In genomic region chr3:42957573-42957972, GRCh38 we compare ENCODE assay signal across 23 cellular contexts. TPM values are rescaled to one million over a fixed set of nuclear protein-coding genes. Genes with fewer than 3 reads are reported as not detected.
DNase-seq lines count a peak whose midpoint lies in the region; ATAC-seq, FAIRE-seq and TF ChIP-seq lines count a peak whose summit lies in the region.
"Had no signal": no experiment of that assay in that cellular context is flagged by ENCODE, and none has a peak within 500 bp of the region (broad histone marks: within the 10 kb centered on the region; RNA-seq: fewer than 3 reads in every experiment).

No MANE protein-coding gene starts in this region.

- H3K27ac ChIP-seq in H1 (ENCODE audit: low read depth, low read length) (no peak overlapping the region), neural cell (ENCODE audit: low read length) (no peak overlapping the region)
- H3K27ac ChIP-seq: esophagus muscularis mucosa, neutrophil, upper lobe of left lung had no signal

- no peak overlapping the region for H3K23ac ChIP-seq in H1 (ENCODE audit: insufficient read length)

- H3K9me2 ChIP-seq in neural cell (ENCODE audit: insufficient read depth, low read length): no peaks in the 10 kb centered on the region

- H3K18ac ChIP-seq in H1 (ENCODE audit: extremely low read depth, low read length): no peak overlapping the region

- DNase-seq in NB4 (ENCODE audit: low read depth) (no peak), H1 (ENCODE audit: low read depth in 1 of 2, low spot score in 2 of 2) (no peak), activated T-cell treated with anti-CD3 and anti-CD28 coated beads for 4 hours (no peak), MG63 (no peak), erythroblast (lab: John Stamatoyannopoulos, UW) (no peak)
- DNase-seq: activated CD4-positive, alpha-beta memory T cell treated with anti-CD3 and anti-CD28 coated beads, Interleukin-2, amount 10 ng/mL, durations not matched to agents 7 days and 5 days; activated CD4-positive, CD25-positive, alpha-beta regulatory T cell; activated naive CD4-positive, alpha-beta T cell; activated T-cell treated with anti-CD3 and anti-CD28 coated beads, Interleukin-2, amount 50 U/mL, for 24 hours; AML-193; amygdala; caudate nucleus; head of caudate nucleus; left ventricle myocardium superior; stimulated activated CD4-positive, alpha-beta T cell treated with anti-CD3 and anti-CD28 coated beads, Interleukin-12 subunit alpha, Interleukin-12 subunit beta, amount 100 ng/mL, for 4 hours; T-helper 2 cell; upper lobe of left lung had no signal

- no peak overlapping the region for H2AFZ ChIP-seq in H1 (ENCODE audit: low read length)
- no peak overlapping the region for H2AFZ ChIP-seq in neural cell (ENCODE audit: low read depth, low read length)

- TF ChIP-seq EP300 in H1 (IDR thresholded peaks at IDR 0.05; ENCODE audit: borderline replicate concordance in 1 of 2, low read depth in 2 of 2, low read length in 2 of 2) (no peak), neural cell (conservative IDR thresholded peaks at IDR 0.05; ENCODE audit: poor library complexity, severe bottlenecking) (no peak)

- H3K36me3 ChIP-seq in H1 (ENCODE audit: control insufficient read depth in 2 of 4, insufficient read depth in 4 of 4, low read length in 3 of 4) (no peaks in the 10 kb centered on the region), neural cell (ENCODE audit: insufficient read depth, low read length) (no peaks in the 10 kb centered on the region), MG63 (no peaks in the 10 kb centered on the region)
- H3K36me3 ChIP-seq: esophagus muscularis mucosa, neutrophil, upper lobe of left lung had no signal

- H2BK20ac ChIP-seq in H1 (ENCODE audit: low read length): no peak overlapping the region

- no peak overlapping the region for H2BK5ac ChIP-seq in H1 (ENCODE audit: low read depth, low read length)

- no peak overlapping the region for H3K4ac ChIP-seq in H1 (replicated peaks; ENCODE audit: insufficient read length, low read depth, low read length)

- no peak overlapping the region for H3K4me3 ChIP-seq in NB4 (ENCODE audit: low read depth, low read length)
- no peak overlapping the region for H3K4me3 ChIP-seq in H1 (ENCODE audit: extremely low read depth in 1 of 4, insufficient read depth in 2 of 4, low read depth in 3 of 4, low read length in 4 of 4)
- H3K4me3 ChIP-seq in neural cell (ENCODE audit: low read length): no peak overlapping the region
- no peak overlapping the region for H3K4me3 ChIP-seq in MG63
- H3K4me3 ChIP-seq: esophagus muscularis mucosa, upper lobe of left lung had no signal

- no peak overlapping the region for H2BK15ac ChIP-seq in H1 (ENCODE audit: low read length)

- H4K20me1 ChIP-seq in H1 (replicated peaks in 1 of 2; ENCODE audit: control insufficient read depth in 1 of 2, insufficient read depth in 2 of 2, low read length in 2 of 2): no peaks in the 10 kb centered on the region
- no peaks in the 10 kb centered on the region for H4K20me1 ChIP-seq in neural cell (ENCODE audit: insufficient read depth)

- ATAC-seq in HG03108 (IDR thresholded peaks at IDR 0.05; ENCODE audit: unreplicated experiment): no peak
- ATAC-seq: left ventricle myocardium superior had no signal

- no peak overlapping the region for H4K5ac ChIP-seq in H1 (ENCODE audit: insufficient read length, low read depth, low read length)

- H3K9me3 ChIP-seq in H1 (ENCODE audit: insufficient read depth in 2 of 2, low read depth in 1 of 2, low read length in 1 of 2): no peaks in the 10 kb centered on the region
- H3K9me3 ChIP-seq in neural cell (ENCODE audit: low read length): no peaks in the 10 kb centered on the region
- H3K9me3 ChIP-seq in MG63: no peaks in the 10 kb centered on the region
- H3K9me3 ChIP-seq: esophagus muscularis mucosa, neutrophil, upper lobe of left lung had no signal

- H3K79me1 ChIP-seq in H1 (ENCODE audit: low read depth, low read length): no peaks in the 10 kb centered on the region

- CTCF ChIA-PET in H1 (lab: Charles Lee; ENCODE audit: partially characterized antibody): interaction anchor here (1.0 to 1.5 kb wide), 2 partner anchors 50 to 114 kb away, joined by 3 read pairs; no protein-coding TSS in a partner anchor

- TF ChIP-seq RAD21 in H1 (IDR thresholded peaks at IDR 0.05 in 1 of 2, conservative IDR thresholded peaks at IDR 0.05 in 1 of 2; ENCODE audit: low read depth in 2 of 2, low read length in 2 of 2): peak; percentile 28 to 45
- TF ChIP-seq RAD21 in neural cell (conservative IDR thresholded peaks at IDR 0.05): no peak

- H3K27me3 ChIP-seq in H1 (replicated peaks in 1 of 4; ENCODE audit: control insufficient read depth in 3 of 4, extremely low read depth in 1 of 4, insufficient read depth in 3 of 4, low read length in 3 of 4): no peaks in the 10 kb centered on the region
- no peaks in the 10 kb centered on the region for H3K27me3 ChIP-seq in neural cell (ENCODE audit: insufficient read depth, low read depth, low read length)
- H3K27me3 ChIP-seq in MG63: no peaks in the 10 kb centered on the region
- H3K27me3 ChIP-seq: esophagus muscularis mucosa, neutrophil, upper lobe of left lung had no signal

- TF ChIP-seq CTCF in GM12872 (IDR thresholded peaks at IDR 0.05; ENCODE audit: insufficient read depth, low read depth, low read length): peak; percentile 26; the same call in 1 of the 3 replicates
- peak; percentile 10 for TF ChIP-seq CTCF in NB4 (IDR thresholded peaks at IDR 0.05; ENCODE audit: low read depth, low read length)
- TF ChIP-seq CTCF in H1 (IDR thresholded peaks at IDR 0.05; ENCODE audit: control extremely low read depth in 1 of 3, insufficient read depth in 1 of 3, low read depth in 1 of 3, low read length in 3 of 3): peak in 2 of 3 experiments; percentile 20 to 42; a peak in 2 of 4 replicates
- TF ChIP-seq CTCF in neural cell (IDR thresholded peaks at IDR 0.05; ENCODE audit: poor library complexity, severe bottlenecking): peak; percentile 37

- no peak overlapping the region for H3K14ac ChIP-seq in H1 (ENCODE audit: insufficient read length)

- no peaks in the 10 kb centered on the region for H3F3A ChIP-seq in neural cell (ENCODE audit: insufficient read depth, low read length, poor library complexity, severe bottlenecking)

- TF ChIP-seq POLR2A in NB4 (IDR thresholded peaks at IDR 0.05; ENCODE audit: extremely low read depth, insufficient read length): no peak
- no peak for TF ChIP-seq POLR2A in H1 (IDR thresholded peaks at IDR 0.05; ENCODE audit: control extremely low read depth in 1 of 2, low read depth in 2 of 2, low read length in 2 of 2)
- TF ChIP-seq POLR2A in erythroblast (IDR thresholded peaks at IDR 0.05; ENCODE audit: low read length): no peak

- no peak overlapping the region for H3K56ac ChIP-seq in H1 (replicated peaks; ENCODE audit: insufficient read length, low read depth, low read length)

- no peak overlapping the region for H3K9ac ChIP-seq in H1 (replicated peaks in 1 of 4; ENCODE audit: extremely low read depth in 1 of 4, low read depth in 3 of 4, low read length in 3 of 4)
- no peak overlapping the region for H3K9ac ChIP-seq in neural cell (ENCODE audit: low read length)

- no peak overlapping the region for H3K4me2 ChIP-seq in H1 (ENCODE audit: insufficient read depth in 1 of 2, low read depth in 2 of 2, low read length in 2 of 2)
- no peak overlapping the region for H3K4me2 ChIP-seq in neural cell (ENCODE audit: low read length)

- H3K4me1 ChIP-seq in H1 (replicated peaks in 1 of 4; ENCODE audit: control insufficient read depth in 3 of 4, insufficient read depth in 4 of 4, low read length in 3 of 4): no peaks in the 10 kb centered on the region
- H3K4me1 ChIP-seq: upper lobe of left lung had no signal

- H4K91ac ChIP-seq in H1 (replicated peaks; ENCODE audit: insufficient read length, low read length): no peak overlapping the region

- H4K8ac ChIP-seq in H1 (ENCODE audit: extremely low read depth, insufficient read depth, low read length): no peak overlapping the region

- H3K79me2 ChIP-seq in H1 (ENCODE audit: control insufficient read depth in 1 of 2, insufficient read depth in 2 of 2, low read length in 2 of 2) (no peaks in the 10 kb centered on the region), neural cell (replicated peaks; ENCODE audit: insufficient read depth, low read length) (no peaks in the 10 kb centered on the region)

- 75% methylated on average over 3 of the region's 3 CpGs; no CpG with 5 or more reads in 1 of the 2 experiments for WGBS in H1 (ENCODE audit: extremely low coverage in 1 of 2, insufficient coverage in 1 of 2, insufficient read length in 1 of 2, insufficient replicate concordance in 2 of 2, low coverage in 1 of 2, low lambda C conversion rate in 2 of 2, missing lambda C conversion rate in 1 of 2), 2 experiments

- no peak overlapping the region for H2BK120ac ChIP-seq in H1 (replicated peaks; ENCODE audit: low read depth, low read length)

- FAIRE-seq in H1 (lab: Jason Lieb, UNC): peak; percentile 76

- no peak overlapping the region for H2BK12ac ChIP-seq in H1 (ENCODE audit: low read depth, low read length)

- no peaks in the 10 kb centered on the region for H3K23me2 ChIP-seq in H1 (ENCODE audit: low read depth, low read length)

- POLR2A ChIA-PET in H1 (lab: Charles Lee; ENCODE audit: partially characterized antibody): no interaction called here

- H2AK5ac ChIP-seq in H1 (ENCODE audit: low read depth, low read length): no peak overlapping the region

RNA-seq across cellular contexts. Expression of gene GASK1A, which starts 21.5 kb away (rescaled TPM):
- 7.9 and 11.5 TPM in 2 replicates for total RNA-seq in H1 (2021; fragmentation: NEBNext Ultra II Directional; extraction: Animal tissue kit (Norgen Biotek cat#: 25700))
- polyA plus RNA-seq in H1 (2011; rRNA removed) (4.7 and 5.2 TPM in 2 replicates), neural cell (1.6 TPM in 1 of 2 replicates, not detected in the other)
- polyA plus RNA-seq in H1 (2011; cell fraction: cytosol; rRNA removed): 5.5 TPM
- 10.7 TPM for polyA plus RNA-seq in H1 (2011; cell fraction: nucleus; rRNA removed)
- polyA plus RNA-seq in H1 (2012, experiment 1 of 2): 4.6 to 6.0 TPM (median 5.6 TPM) in 4 replicates
- 3.2 TPM for polyA plus RNA-seq in H1 (2012, experiment 2 of 2)
- polyA plus RNA-seq in H1 (2013, experiment 1 of 2): 2.5 TPM
- 2.8 TPM for polyA plus RNA-seq in H1 (2013, experiment 2 of 2)
- polyA minus RNA-seq in H1 (2011; rRNA and poly(A)+ RNA removed): 10.1 and 14.7 TPM in 2 replicates
- 9.5 TPM for polyA minus RNA-seq in H1 (2011; cell fraction: cytosol; rRNA and poly(A)+ RNA removed)
- 25.7 TPM for polyA minus RNA-seq in H1 (2011; cell fraction: nucleus; rRNA and poly(A)+ RNA removed)
- not detected in 2 replicates for polyA minus RNA-seq in neural cell
- 0.15 TPM in 1 of 2 replicates, not detected in the other for total RNA-seq in MG63 (2014; rRNA removed; shearing (Covaris generic); ENCODE audit: low replicate concordance)
- total RNA-seq: activated CD4-positive, alpha-beta memory T cell treated with anti-CD3 and anti-CD28 coated beads, Interleukin-2, amount 10 ng/mL, durations not matched to agents 7 days and 5 days; MCF 10A had no signal

RNA-seq across cellular contexts. Expression of gene ZNF662, which starts 51.6 kb away (rescaled TPM):
- not detected in 2 replicates for total RNA-seq in H1 (2021; fragmentation: NEBNext Ultra II Directional; extraction: Animal tissue kit (Norgen Biotek cat#: 25700))
- polyA plus RNA-seq in H1 (2011; rRNA removed) (0.03 TPM in 1 of 2 replicates, not detected in the other), neural cell (not detected in 2 replicates)
- 0.12 TPM for polyA plus RNA-seq in H1 (2011; cell fraction: cytosol; rRNA removed)
- polyA plus RNA-seq in H1 (2011; cell fraction: nucleus; rRNA removed): 0.09 TPM
- 0.05 to 0.24 TPM in 2 of 4 replicates, not detected in the others for polyA plus RNA-seq in H1 (2012, experiment 1 of 2)
- not detected for polyA plus RNA-seq in H1 (2012, experiment 2 of 2)
- polyA plus RNA-seq in H1 (2013, experiment 1 of 2): 0.34 TPM
- polyA plus RNA-seq in H1 (2013, experiment 2 of 2): 0.11 TPM
- polyA minus RNA-seq in H1 (2011; rRNA and poly(A)+ RNA removed): 0.12 TPM in 1 of 2 replicates, not detected in the other
- not detected for polyA minus RNA-seq in H1 (2011; cell fraction: cytosol; rRNA and poly(A)+ RNA removed)
- not detected for polyA minus RNA-seq in H1 (2011; cell fraction: nucleus; rRNA and poly(A)+ RNA removed)
- 0.12 TPM in 1 of 2 replicates, not detected in the other for polyA minus RNA-seq in neural cell
- total RNA-seq in MG63 (2014; rRNA removed; shearing (Covaris generic); ENCODE audit: low replicate concordance): not detected in 2 replicates
- total RNA-seq: MCF 10A had no signal
